In genomic region chr5:14145356-14146334, GRCh38 we compare ENCODE assay signal across 8 cellular contexts. TPM values are rescaled to one million over a fixed set of nuclear protein-coding genes. Genes with fewer than 3 reads are reported as not detected.
DNase-seq lines count a peak whose midpoint lies in the region; ATAC-seq and TF ChIP-seq lines count a peak whose summit lies in the region.

No MANE protein-coding gene starts in this region.

- ATAC-seq in HG03457 (IDR thresholded peaks at IDR 0.05; ENCODE audit: unreplicated experiment), result no peak

- TF ChIP-seq POLR2A in adrenal gland (IDR thresholded peaks at IDR 0.05) (no peak), testis (IDR thresholded peaks at IDR 0.05) (no peak)

- no peaks in the 10 kb centered on the region for H3K9me3 Mint-ChIP-seq in T-helper 1 cell treated with Interleukin-12 subunit alpha and Interleukin-12 subunit beta and Interleukin-4 antibody, amounts not matched to agents 30 μg/mL and 1 μg/mL, for 36 hours
- H3K9me3 Mint-ChIP-seq in immature natural killer cell, result no peaks in the 10 kb centered on the region

- no peaks in the 10 kb centered on the region for H3K9me3 ChIP-seq in adrenal gland (replicated peaks in 1 of 3)
- no peaks in the 10 kb centered on the region for H3K9me3 ChIP-seq in testis

- H3K4me3 Mint-ChIP-seq in T-helper 1 cell treated with Interleukin-12 subunit alpha and Interleukin-12 subunit beta and Interleukin-4 antibody, amounts not matched to agents 30 μg/mL and 1 μg/mL, for 36 hours, result peak overlapping the region; percentile 79
- H3K4me3 Mint-ChIP-seq in immature natural killer cell, result peak overlapping the region; percentile 89 to 97 (median 91)

- peaks cover 71% of the 10 kb centered on the region for H3K27me3 Mint-ChIP-seq in T-helper 1 cell treated with Interleukin-12 subunit alpha and Interleukin-12 subunit beta and Interleukin-4 antibody, amounts not matched to agents 30 μg/mL and 1 μg/mL, for 36 hours (ENCODE audit: low read depth)
- peaks cover 0 to 14% (median 5%) of the 10 kb centered on the region in 3 donors for H3K27me3 Mint-ChIP-seq in immature natural killer cell (ENCODE audit: low read depth in 3 of 3)

- no peak for TF ChIP-seq CTCF in adrenal gland (IDR thresholded peaks at IDR 0.05)
- TF ChIP-seq CTCF in testis (IDR thresholded peaks at IDR 0.05), result no peak

- WGBS in adrenal gland, 4 donors, result 20 to 35% (median 27%) methylated on average over 15 of the region's 15 CpGs
- WGBS in testis, 2 donors, result 8 to 11% methylated on average over 15 of the region's 15 CpGs

- H3K4me1 ChIP-seq in adrenal gland (replicated peaks in 1 of 2), result peaks cover 29 to 48% of the 10 kb centered on the region in 2 donors
- peaks cover 28% of the 10 kb centered on the region for H3K4me1 ChIP-seq in testis

- H3K36me3 ChIP-seq in adrenal gland (replicated peaks in 1 of 2), result no peaks in the 10 kb centered on the region
- H3K36me3 ChIP-seq in testis (ENCODE audit: low read depth, missing control alignments), result no peaks in the 10 kb centered on the region

- H3K27me3 ChIP-seq in adrenal gland, result no peaks in the 10 kb centered on the region
- H3K27me3 ChIP-seq in testis, result no peaks in the 10 kb centered on the region

- H3K4me3 ChIP-seq in adrenal gland, result peak overlapping the region in 2 of 4 donors; percentile 62 to 93
- peak overlapping the region; percentile 67 to 89 for H3K4me3 ChIP-seq in testis

- H3K36me3 Mint-ChIP-seq in T-helper 1 cell treated with Interleukin-12 subunit alpha and Interleukin-12 subunit beta and Interleukin-4 antibody, amounts not matched to agents 30 μg/mL and 1 μg/mL, for 36 hours (ENCODE audit: low read depth), result peaks cover 2% of the 10 kb centered on the region
- peaks cover 0 to 5% (median 0%) of the 10 kb centered on the region in 3 donors for H3K36me3 Mint-ChIP-seq in immature natural killer cell

- H3K27ac ChIP-seq in adrenal gland (peak overlapping the region in 3 of 5 donors; percentile 87 to 97 (median 89)), testis (peak overlapping the region in 1 of 2 donors; percentile 96)

- DNase-seq in T-helper 1 cell (no peak), adrenal gland (no peak), immature natural killer cell (no peak), testis (peak; percentile 32), SKM-1 (lab: John Stamatoyannopoulos, UW; ENCODE audit: unreplicated experiment) (no peak), UCSD-AML1 (lab: John Stamatoyannopoulos, UW; ENCODE audit: unreplicated experiment) (no peak)

- peak overlapping the region; percentile 12 for H3K27ac Mint-ChIP-seq in T-helper 1 cell treated with Interleukin-12 subunit alpha and Interleukin-12 subunit beta and Interleukin-4 antibody, amounts not matched to agents 30 μg/mL and 1 μg/mL, for 36 hours
- peak overlapping the region; percentile 77 to 92 (median 86) for H3K27ac Mint-ChIP-seq in immature natural killer cell

- intact Hi-C loops in adrenal gland (cut with DNase I) (loop anchor here (10.0 kb wide), 3 partner anchors 59 to 119 kb away; no protein-coding TSS in a partner anchor), testis (cut with DNase I; ENCODE audit: low total_unique reads) (loop anchor here (10.0 kb wide), 1 partner anchor 119 kb away; no protein-coding TSS in a partner anchor)

- H3K4me1 Mint-ChIP-seq in T-helper 1 cell treated with Interleukin-12 subunit alpha and Interleukin-12 subunit beta and Interleukin-4 antibody, amounts not matched to agents 30 μg/mL and 1 μg/mL, for 36 hours (ENCODE audit: low read depth), result peaks cover 9% of the 10 kb centered on the region
- peaks cover 14 to 23% of the 10 kb centered on the region in 2 donors for H3K4me1 Mint-ChIP-seq in immature natural killer cell

RNA-seq across cellular contexts. Expression of gene TRIO, which starts 2.5 kb away (rescaled TPM):
- total RNA-seq in adrenal gland (100 to 1,000 TPM in 1 of 8 donors, 10 to 100 TPM in 7; 41.1 to 108 (median 72.4) TPM), testis (100 to 1,000 TPM; 249 to 295 TPM)
- polyA plus RNA-seq in adrenal gland (100 to 1,000 TPM in 1 of 3 donors, 10 to 100 TPM in 2; 27.3 to 109 (median 58.9) TPM), immature natural killer cell (1 to 10 TPM in 2 of 3 donors, under 1 TPM in 1; 0.70 to 2.3 (median 1.2) TPM), testis (ENCODE audit: insufficient read depth, low read depth, low replicate concordance) (47.2 TPM)

Comparison
In these comparisons a context has a peak if more than half of its experiments do, and no peak if none do; other contexts are left out.
1. RNA of gene TRIO, which starts 2.5 kb away (polyA plus RNA-seq): 27.3 to 109 TPM in adrenal gland and 47.2 TPM in testis (single experiment); 0.70 to 2.3 TPM in immature natural killer cell; every median in the first group is over 4 times any median in the second.